ENCODE assay signal across 34 cellular contexts in the genomic region with DNA sequence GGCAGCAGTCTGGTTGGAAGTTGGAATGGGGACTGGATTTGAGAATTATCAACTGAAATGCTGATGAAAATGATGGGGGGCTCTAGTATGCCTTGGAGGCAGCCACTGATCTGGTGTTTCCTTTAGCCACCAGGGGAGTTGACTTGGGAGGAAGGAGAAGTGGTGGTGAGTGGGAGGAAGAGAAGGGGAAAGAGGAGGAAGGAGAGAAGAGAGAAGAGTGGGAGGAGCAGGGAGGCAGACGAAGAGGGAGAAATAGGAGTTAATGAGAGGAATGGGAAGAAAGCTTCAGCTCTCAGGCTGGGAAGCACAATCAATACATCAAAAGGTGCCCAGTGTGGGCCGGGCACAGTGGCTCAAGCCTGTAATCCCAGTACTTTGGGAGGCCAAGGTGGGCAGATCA. TPM values are rescaled to one million over a fixed set of nuclear protein-coding genes. Genes with fewer than 3 reads are reported as not detected.
"Had no signal": no experiment of that assay in that cellular context is flagged by ENCODE, and none has a peak within 500 bp of the region (broad histone marks: within the 10 kb centered on the region; RNA-seq: fewer than 3 reads in every experiment).

No MANE protein-coding gene starts in this region.

- H3K4me3 ChIP-seq: ascending aorta had no signal

- H3K27me3 ChIP-seq: ascending aorta had no signal

- H3K9me3 ChIP-seq: ascending aorta had no signal

- H3K27ac ChIP-seq: ascending aorta, VCaP had no signal

- H3K36me3 ChIP-seq: ascending aorta had no signal

- DNase-seq: activated B cell treated with CpG ODN at 0.5 μM for 24 hours; activated CD4-positive, alpha-beta memory T cell treated with anti-CD3 and anti-CD28 coated beads for 36 hours; activated CD4-positive, alpha-beta T cell treated with anti-CD3 and anti-CD28 coated beads for 4 hours; activated CD4-positive, alpha-beta T cell treated with anti-CD3 and anti-CD28 coated beads, Interleukin-2, amount 10 ng/mL, durations not matched to agents 24 days and 14 days; activated CD4-positive, alpha-beta T cell treated with anti-CD3 and anti-CD28 coated beads, Interleukin-2, amount 50 U/mL, for 1 hour; activated CD4-positive, alpha-beta T cell treated with anti-CD3 and anti-CD28 coated beads, Interleukin-2, amount 50 U/mL, for 4 hours; activated CD4-positive, CD25-positive, alpha-beta regulatory T cell treated with anti-CD3 and anti-CD28 coated beads, Interleukin-2, amount 50 U/mL, for 72 hours; activated CD8-positive, alpha-beta memory T cell treated with anti-CD3 and anti-CD28 coated beads, Interleukin-2, amount 50 U/mL, for 4 hours; activated CD8-positive, alpha-beta T cell treated with anti-CD3 and anti-CD28 coated beads for 36 hours; activated effector memory CD4-positive, alpha-beta T cell treated with anti-CD3 and anti-CD28 coated beads, Interleukin-2, amount 50 U/mL, for 16 hours; activated gamma-delta T cell treated with Interleukin-2 at 50 U/mL for 16 hours; activated naive CD4-positive, alpha-beta T cell; activated naive CD4-positive, alpha-beta T cell treated with anti-CD3 and anti-CD28 coated beads for 36 hours; activated naive CD4-positive, alpha-beta T cell treated with anti-CD3 and anti-CD28 coated beads, Interleukin-2, amount 50 U/mL, for 16 hours; activated naive CD8-positive, alpha-beta T cell treated with anti-CD3 and anti-CD28 coated beads for 36 hours; activated T-cell treated with anti-CD3 and anti-CD28 coated beads for 4 hours; activated T-cell treated with anti-CD3 and anti-CD28 coated beads, Interleukin-2, amount 50 U/mL, for 1 hour; activated T-cell treated with anti-CD3 and anti-CD28 coated beads, Interleukin-2, amount 50 U/mL, for 4 hours; activated T-cell treated with anti-CD3 and anti-CD28 coated beads, Interleukin-2, amount 50 U/mL, for 72 hours; amygdala; anterior cingulate cortex; caudate nucleus; cerebellar nuclear complex; T-helper 1 cell; T-helper 2 cell; T-helper 9 cell had no signal

- H3K4me1 ChIP-seq: ascending aorta had no signal

- ATAC-seq: activated CD8-positive, alpha-beta T cell treated with anti-CD3 and anti-CD28 coated beads for 36 hours; activated naive CD4-positive, alpha-beta T cell treated with anti-CD3 and anti-CD28 coated beads, Interleukin-2, amount 50 U/mL, for 72 hours; activated T-cell treated with anti-CD3 and anti-CD28 coated beads, Interleukin-2, amount 50 U/mL, for 4 hours; activated T-cell treated with anti-CD3 and anti-CD28 coated beads, Interleukin-2, amount 50 U/mL, for 72 hours; activated T-helper 17 cell treated with anti-CD3 and anti-CD28 coated beads, Interleukin-2, amount 50 U/mL, for 72 hours had no signal

RNA-seq across cellular contexts. Expression of gene HCN4, which starts 23.3 kb away (rescaled TPM):
- total RNA-seq: activated B cell treated with CpG ODN at 0.5 μM for 24 hours; activated CD4-positive, alpha-beta memory T cell treated with anti-CD3 and anti-CD28 coated beads for 36 hours; activated CD4-positive, alpha-beta T cell treated with anti-CD3 and anti-CD28 coated beads, Interleukin-2, amount 10 ng/mL, durations not matched to agents 24 days and 14 days; activated CD8-positive, alpha-beta memory T cell treated with anti-CD3 and anti-CD28 coated beads for 36 hours; activated CD8-positive, alpha-beta T cell treated with anti-CD3 and anti-CD28 coated beads for 36 hours; activated naive CD4-positive, alpha-beta T cell treated with anti-CD3 and anti-CD28 coated beads for 36 hours; activated naive CD8-positive, alpha-beta T cell treated with anti-CD3 and anti-CD28 coated beads for 36 hours; activated T-cell treated with anti-CD3 and anti-CD28 coated beads, Interleukin-2, amount 50 U/mL, for 4 hours; activated T-cell treated with anti-CD3 and anti-CD28 coated beads, Interleukin-2, amount 50 U/mL, for 72 hours; activated T-helper 1 cell treated with anti-CD3 and anti-CD28 coated beads, Interleukin-12 subunit alpha, Interleukin-12 subunit beta, Interleukin-2, Interleukin-4 antibody, amounts not matched to agents 30 ng/mL and 10 ng/mL and 1 ng/mL, durations not matched to agents 14 hours and 24 hours and 36 hours; activated T-helper 17 cell treated with anti-CD3 and anti-CD28 coated beads, Interleukin-2, amount 50 U/mL, for 72 hours; ascending aorta; bronchial epithelial cell had no signal

RNA-seq across cellular contexts. Expression of gene REC114, which starts 50.9 kb away (rescaled TPM):
- total RNA-seq: activated B cell treated with CpG ODN at 0.5 μM for 24 hours; activated CD4-positive, alpha-beta memory T cell treated with anti-CD3 and anti-CD28 coated beads for 36 hours; activated CD4-positive, alpha-beta T cell treated with anti-CD3 and anti-CD28 coated beads, Interleukin-2, amount 10 ng/mL, durations not matched to agents 24 days and 14 days; activated CD8-positive, alpha-beta memory T cell treated with anti-CD3 and anti-CD28 coated beads for 36 hours; activated CD8-positive, alpha-beta T cell treated with anti-CD3 and anti-CD28 coated beads for 36 hours; activated naive CD4-positive, alpha-beta T cell treated with anti-CD3 and anti-CD28 coated beads for 36 hours; activated naive CD4-positive, alpha-beta T cell treated with anti-CD3 and anti-CD28 coated beads, Interleukin-2, amount 50 U/mL, for 72 hours; activated naive CD8-positive, alpha-beta T cell treated with anti-CD3 and anti-CD28 coated beads for 36 hours; activated T-cell treated with anti-CD3 and anti-CD28 coated beads, Interleukin-2, amount 50 U/mL, for 4 hours; activated T-cell treated with anti-CD3 and anti-CD28 coated beads, Interleukin-2, amount 50 U/mL, for 72 hours; activated T-helper 1 cell treated with anti-CD3 and anti-CD28 coated beads, Interleukin-12 subunit alpha, Interleukin-12 subunit beta, Interleukin-2, Interleukin-4 antibody, amounts not matched to agents 30 ng/mL and 10 ng/mL and 1 ng/mL, durations not matched to agents 14 hours and 24 hours and 36 hours; activated T-helper 17 cell treated with anti-CD3 and anti-CD28 coated beads, Interleukin-2, amount 50 U/mL, for 72 hours; ascending aorta; bronchial epithelial cell; chondrocyte had no signal
